In the genomic region with DNA sequence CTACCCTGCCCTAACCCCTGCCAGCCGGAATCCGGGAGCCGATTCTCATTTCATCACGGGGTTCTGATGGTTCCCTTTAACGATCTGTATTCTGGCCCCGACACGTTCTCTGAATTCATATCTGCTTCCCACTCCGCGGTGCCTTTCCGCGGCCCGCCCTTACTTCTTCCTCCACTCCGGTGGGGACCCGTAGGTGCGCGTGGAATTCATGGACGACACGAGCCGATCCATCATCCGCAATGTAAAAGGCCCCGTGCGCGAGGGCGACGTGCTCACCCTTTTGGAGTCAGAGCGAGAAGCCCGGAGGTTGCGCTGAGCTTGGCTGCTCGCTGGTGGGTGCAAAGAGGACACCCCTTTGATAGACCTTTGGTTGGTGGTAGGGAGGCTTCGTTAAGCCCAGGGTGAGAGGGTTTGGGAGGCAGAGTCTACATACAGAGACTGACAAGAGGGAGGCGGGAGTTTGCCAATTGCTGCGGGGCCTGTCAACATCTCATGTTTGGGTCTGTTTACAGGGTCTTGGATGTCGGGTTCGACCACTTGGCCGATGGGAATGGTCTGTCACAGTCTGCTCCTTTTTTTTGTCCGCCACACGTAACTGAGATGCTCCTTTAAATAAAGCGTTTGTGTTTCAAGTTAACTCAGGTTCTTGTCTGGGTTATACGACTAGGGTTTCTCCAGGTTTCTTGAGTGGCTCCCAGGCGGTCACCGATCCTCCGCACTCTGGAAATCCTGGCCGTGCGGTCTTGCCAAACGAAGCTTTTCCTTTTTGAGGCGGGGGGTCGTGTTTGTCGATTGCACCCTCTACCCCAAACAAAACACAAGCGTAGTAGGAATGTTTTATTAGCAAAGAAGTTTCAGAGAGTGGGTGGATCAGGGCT, we compare ENCODE assay signal across 9 cellular contexts. TPM values are rescaled to one million over a fixed set of nuclear protein-coding genes. Genes with fewer than 3 reads are reported as not detected.
A peak's percentile ranks its signal among the peaks of the same experiment; 100 is the strongest.
DNase-seq lines count a peak whose midpoint lies in the region; ATAC-seq and TF ChIP-seq lines count a peak whose summit lies in the region.
"Had no signal": no experiment of that assay in that cellular context is flagged by ENCODE, and none has a peak within 500 bp of the region (broad histone marks: within the 10 kb centered on the region; RNA-seq: fewer than 3 reads in every experiment).

No MANE protein-coding gene starts in this region.

- H3K27ac ChIP-seq in DND-41 (ENCODE audit: low read length) (peak overlapping the region; percentile 80), OCI-LY3 (ENCODE audit: low read length) (peak overlapping the region; percentile 42), endodermal cell (ENCODE audit: low read depth, low read length) (no peak overlapping the region)
- peak overlapping the region; percentile 96 for H3K27ac ChIP-seq in naive thymus-derived CD4-positive, alpha-beta T cell (ENCODE audit: low read depth, low read length)

- H2AFZ ChIP-seq in DND-41 (ENCODE audit: low read depth, low read length) (peak overlapping the region; percentile 58), OCI-LY3 (ENCODE audit: low read depth, low read length) (no peak overlapping the region)

- DNase-seq in DND-41 = peak; percentile 27
- DNase-seq in endodermal cell = no peak
- DNase-seq in naive thymus-derived CD4-positive, alpha-beta T cell = no peak
- no peak for DNase-seq in KG1 (lab: John Stamatoyannopoulos, UW)
- no peak for DNase-seq in NCI-H2107 treated with DMSO at 0.1 percent for 48 hours (lab: John Stamatoyannopoulos, UW; ENCODE audit: unreplicated experiment)

- peaks cover 23% of the 10 kb centered on the region for H4K20me1 ChIP-seq in DND-41 (ENCODE audit: insufficient read depth, low read length)
- peaks cover 15% of the 10 kb centered on the region for H4K20me1 ChIP-seq in OCI-LY3 (ENCODE audit: insufficient read depth, low read length)

- peaks cover 24% of the 10 kb centered on the region for H3K36me3 Mint-ChIP-seq in endodermal cell (ENCODE audit: low read depth)
- peaks cover 0 to 14% (median 0%) of the 10 kb centered on the region in 5 donors for H3K36me3 Mint-ChIP-seq in naive thymus-derived CD4-positive, alpha-beta T cell

- intact Hi-C loops in naive thymus-derived CD4-positive, alpha-beta T cell (cut with micrococcal nuclease) = loop anchor here (1.0 to 2.0 kb wide), 10 partner anchors 14 to 1124 kb away; partner anchors contain the start of genes CD320 (in 2 of the 2), HNRNPM (in 2 of the 2), RAB11B (in 2 of the 2) and TIMM44 (in 2 of the 2)

- H3K9me3 ChIP-seq in DND-41 (ENCODE audit: insufficient read depth, low read length, severe bottlenecking) (no peaks in the 10 kb centered on the region), OCI-LY3 (ENCODE audit: insufficient read depth, low read length) (no peaks in the 10 kb centered on the region), endodermal cell (ENCODE audit: control insufficient read depth, low read length) (no peaks in the 10 kb centered on the region)
- no peaks in the 10 kb centered on the region for H3K9me3 ChIP-seq in naive thymus-derived CD4-positive, alpha-beta T cell (ENCODE audit: control insufficient read depth in 2 of 3, low read length in 3 of 3)

- H3K27me3 ChIP-seq in DND-41 (ENCODE audit: insufficient read depth, low read length, poor library complexity) (no peaks in the 10 kb centered on the region), OCI-LY3 (ENCODE audit: low read depth, low read length) (no peaks in the 10 kb centered on the region), endodermal cell (ENCODE audit: control insufficient read depth, insufficient read depth, low read length, poor library complexity, severe bottlenecking) (no peaks in the 10 kb centered on the region)
- H3K27me3 ChIP-seq in naive thymus-derived CD4-positive, alpha-beta T cell (ENCODE audit: control insufficient read depth in 2 of 2, insufficient read depth in 2 of 2, low read length in 2 of 2) = no peaks in the 10 kb centered on the region

- H3K4me3 Mint-ChIP-seq in endodermal cell = peak overlapping the region; percentile 92
- H3K4me3 Mint-ChIP-seq in naive thymus-derived CD4-positive, alpha-beta T cell = peak overlapping the region; percentile 90 to 99 (median 98)

- peak overlapping the region; percentile 83 for H3K4me2 ChIP-seq in DND-41 (ENCODE audit: insufficient read depth, low read length)
- H3K4me2 ChIP-seq in OCI-LY3 (ENCODE audit: low read length) = peak overlapping the region; percentile 97

- H3K36me3 ChIP-seq in DND-41 (ENCODE audit: insufficient read depth, low read length) = peaks cover 32% of the 10 kb centered on the region
- H3K36me3 ChIP-seq in OCI-LY3 (replicated peaks; ENCODE audit: low read depth, low read length) = peaks cover 39% of the 10 kb centered on the region
- H3K36me3 ChIP-seq in endodermal cell (ENCODE audit: control insufficient read depth, insufficient read depth, low read length) = peaks cover 27% of the 10 kb centered on the region
- peaks cover 4 to 38% (median 4%) of the 10 kb centered on the region in 3 experiments for H3K36me3 ChIP-seq in naive thymus-derived CD4-positive, alpha-beta T cell (ENCODE audit: control insufficient read depth in 2 of 3, insufficient read depth in 3 of 3, low read length in 3 of 3)

- H3K27ac Mint-ChIP-seq in endodermal cell = peak overlapping the region; percentile 100
- peak overlapping the region; percentile 94 to 99 (median 98) for H3K27ac Mint-ChIP-seq in naive thymus-derived CD4-positive, alpha-beta T cell

- H3K4me1 ChIP-seq in DND-41 (ENCODE audit: insufficient read depth, low read length) (peaks cover 40% of the 10 kb centered on the region), OCI-LY3 (ENCODE audit: low read length) (peaks cover 23% of the 10 kb centered on the region), endodermal cell (ENCODE audit: control insufficient read depth, insufficient read depth, low read length) (peaks cover 6% of the 10 kb centered on the region)
- H3K4me1 ChIP-seq in naive thymus-derived CD4-positive, alpha-beta T cell (ENCODE audit: control insufficient read depth in 2 of 2, insufficient read depth in 2 of 2, low read length in 2 of 2) = peaks cover 25% of the 10 kb centered on the region in 2 donors

- H3K9ac ChIP-seq in DND-41 (ENCODE audit: low read depth, low read length) (peak overlapping the region; percentile 85), OCI-LY3 (ENCODE audit: low read length) (peak overlapping the region; percentile 90), endodermal cell (ENCODE audit: extremely low read depth, low read length, poor library complexity, severe bottlenecking) (peak overlapping the region; percentile 99)

- POLR2A ChIA-PET in naive thymus-derived CD4-positive, alpha-beta T cell (lab: Charles Lee) = interaction anchor here (0.6 to 4.5 kb wide), 9 partner anchors 9 to 378 kb away, joined by 3 to 31 read pairs (median 3); partner anchors contain the start of genes KANK3, RAB11B and TIMM44

- WGBS in endodermal cell (ENCODE audit: insufficient coverage in 1 of 2, insufficient read length in 1 of 2), 2 experiments = 14 to 29% methylated on average over 15 to 48 of the region's 49 CpGs

- ATAC-seq in DND-41 (ENCODE audit: insufficient read depth, low read depth) (no peak), HG02642 (IDR thresholded peaks at IDR 0.05; ENCODE audit: poor library complexity, unreplicated experiment) (no peak), HG03175 (IDR thresholded peaks at IDR 0.05; ENCODE audit: unreplicated experiment) (no peak)
- ATAC-seq in naive thymus-derived CD4-positive, alpha-beta T cell = no peak

- H3K79me2 ChIP-seq in DND-41 (ENCODE audit: insufficient read depth, low read length) (peaks cover 53% of the 10 kb centered on the region), OCI-LY3 (ENCODE audit: low read length) (peaks cover 56% of the 10 kb centered on the region)

- peaks cover 4% of the 10 kb centered on the region for H3K27me3 Mint-ChIP-seq in endodermal cell (ENCODE audit: insufficient read depth)
- peaks cover 0 to 3% (median 0%) of the 10 kb centered on the region in 5 donors for H3K27me3 Mint-ChIP-seq in naive thymus-derived CD4-positive, alpha-beta T cell

- CTCF ChIA-PET in naive thymus-derived CD4-positive, alpha-beta T cell (lab: Charles Lee) = interaction anchor here (1.2 kb wide), 1 partner anchor 52 kb away, joined by 3 read pairs; no protein-coding TSS in a partner anchor

- TF ChIP-seq CTCF in DND-41 (IDR thresholded peaks at IDR 0.05; ENCODE audit: borderline replicate concordance, extremely low read depth, low read length, poor library complexity, severe bottlenecking) = no peak
- no peak for TF ChIP-seq CTCF in OCI-LY3 (IDR thresholded peaks at IDR 0.05; ENCODE audit: low read depth, low read length)
- TF ChIP-seq CTCF in endodermal cell (conservative IDR thresholded peaks at IDR 0.05) = no peak

- peaks cover 26% of the 10 kb centered on the region for H3K4me1 Mint-ChIP-seq in endodermal cell
- peaks cover 16 to 44% (median 27%) of the 10 kb centered on the region in 7 donors for H3K4me1 Mint-ChIP-seq in naive thymus-derived CD4-positive, alpha-beta T cell

- H3K4me3 ChIP-seq in DND-41 (ENCODE audit: low read depth in 1 of 2, low read length in 2 of 2) (peak overlapping the region; percentile 60 to 85), OCI-LY3 (ENCODE audit: low read length) (peak overlapping the region; percentile 91), endodermal cell (ENCODE audit: low read length) (peak overlapping the region; percentile 91)
- peak overlapping the region; percentile 98 for H3K4me3 ChIP-seq in naive thymus-derived CD4-positive, alpha-beta T cell (ENCODE audit: low read length)

- H3K9me3 Mint-ChIP-seq in endodermal cell = peaks cover 8% of the 10 kb centered on the region
- peaks cover 0 to 1% (median 0%) of the 10 kb centered on the region in 11 donors for H3K9me3 Mint-ChIP-seq in naive thymus-derived CD4-positive, alpha-beta T cell

RNA-seq across cellular contexts. Expression of gene RPS28, which starts 0.7 kb away (rescaled TPM):
- 1,000 to 10,000 TPM; 1,512 to 1,809 TPM for total RNA-seq in endodermal cell
- polyA plus RNA-seq in endodermal cell (2013, experiment 1 of 2) = 1,091 TPM
- polyA plus RNA-seq in endodermal cell (2013, experiment 2 of 2) = 978 TPM
- 1,000 to 10,000 TPM; 2,319 to 4,111 (median 3,327) TPM for total RNA-seq in naive thymus-derived CD4-positive, alpha-beta T cell
- polyA plus RNA-seq in naive thymus-derived CD4-positive, alpha-beta T cell = 1,000 to 10,000 TPM; 3,564 to 3,677 TPM

RNA-seq across cellular contexts. Expression of gene NDUFA7, which starts 0.8 kb away (rescaled TPM):
- total RNA-seq in endodermal cell = 10 to 100 TPM; 75.7 to 86.2 TPM
- 132 TPM for polyA plus RNA-seq in endodermal cell (2013, experiment 1 of 2)
- 134 TPM for polyA plus RNA-seq in endodermal cell (2013, experiment 2 of 2)
- total RNA-seq in naive thymus-derived CD4-positive, alpha-beta T cell = 10 to 100 TPM; 16.8 to 50.3 (median 30.0) TPM
- 100 to 1,000 TPM; 108 to 121 TPM for polyA plus RNA-seq in naive thymus-derived CD4-positive, alpha-beta T cell

RNA-seq across cellular contexts. Expression of gene CD320, which starts 13.8 kb away (rescaled TPM):
- total RNA-seq in endodermal cell = 10 to 100 TPM; 63.4 to 72.7 TPM
- 51.6 TPM for polyA plus RNA-seq in endodermal cell (2013, experiment 1 of 2)
- 52.4 TPM for polyA plus RNA-seq in endodermal cell (2013, experiment 2 of 2)
- total RNA-seq in naive thymus-derived CD4-positive, alpha-beta T cell = 10 to 100 TPM; 20.5 to 52.0 (median 27.2) TPM
- polyA plus RNA-seq in naive thymus-derived CD4-positive, alpha-beta T cell = 10 to 100 TPM; 42.2 to 44.0 TPM

RNA-seq across cellular contexts. Expression of gene KANK3, which starts 21.1 kb away (rescaled TPM):
- 1 to 10 TPM; 2.3 to 2.6 TPM for total RNA-seq in endodermal cell
- 1.6 TPM for polyA plus RNA-seq in endodermal cell (2013, experiment 1 of 2)
- 1.4 TPM for polyA plus RNA-seq in endodermal cell (2013, experiment 2 of 2)
- 1 to 10 TPM; 1.3 to 4.4 (median 1.8) TPM for total RNA-seq in naive thymus-derived CD4-positive, alpha-beta T cell
- polyA plus RNA-seq in naive thymus-derived CD4-positive, alpha-beta T cell = under 1 TPM; 0.52 to 0.72 TPM
- total RNA-seq: HT1080 had no signal

RNA-seq across cellular contexts. Expression of gene ANGPTL4, which starts 42.0 kb away (rescaled TPM):
- total RNA-seq in endodermal cell = 10 to 100 TPM; 10.9 to 13.2 TPM
- 4.2 TPM for polyA plus RNA-seq in endodermal cell (2013, experiment 1 of 2)
- 2.9 TPM for polyA plus RNA-seq in endodermal cell (2013, experiment 2 of 2)
- 1 to 10 TPM in 1 of 5 experiments, not detected in 4; 1.1 TPM for total RNA-seq in naive thymus-derived CD4-positive, alpha-beta T cell
- not detected for polyA plus RNA-seq in naive thymus-derived CD4-positive, alpha-beta T cell
- total RNA-seq: HT1080 had no signal
